1 cellular context compared by ENCODE assay signal in genomic region chr17:10127819-10128375, GRCh38.
TF ChIP-seq lines count a peak whose summit lies in the region.

No MANE protein-coding gene starts in this region.

TF ChIP-seq in WTC11, 78 proteins besides CTCF, POLR2A, EP300 and RAD21 (continued from another document):
- TF ChIP-seq, protein P1, sequence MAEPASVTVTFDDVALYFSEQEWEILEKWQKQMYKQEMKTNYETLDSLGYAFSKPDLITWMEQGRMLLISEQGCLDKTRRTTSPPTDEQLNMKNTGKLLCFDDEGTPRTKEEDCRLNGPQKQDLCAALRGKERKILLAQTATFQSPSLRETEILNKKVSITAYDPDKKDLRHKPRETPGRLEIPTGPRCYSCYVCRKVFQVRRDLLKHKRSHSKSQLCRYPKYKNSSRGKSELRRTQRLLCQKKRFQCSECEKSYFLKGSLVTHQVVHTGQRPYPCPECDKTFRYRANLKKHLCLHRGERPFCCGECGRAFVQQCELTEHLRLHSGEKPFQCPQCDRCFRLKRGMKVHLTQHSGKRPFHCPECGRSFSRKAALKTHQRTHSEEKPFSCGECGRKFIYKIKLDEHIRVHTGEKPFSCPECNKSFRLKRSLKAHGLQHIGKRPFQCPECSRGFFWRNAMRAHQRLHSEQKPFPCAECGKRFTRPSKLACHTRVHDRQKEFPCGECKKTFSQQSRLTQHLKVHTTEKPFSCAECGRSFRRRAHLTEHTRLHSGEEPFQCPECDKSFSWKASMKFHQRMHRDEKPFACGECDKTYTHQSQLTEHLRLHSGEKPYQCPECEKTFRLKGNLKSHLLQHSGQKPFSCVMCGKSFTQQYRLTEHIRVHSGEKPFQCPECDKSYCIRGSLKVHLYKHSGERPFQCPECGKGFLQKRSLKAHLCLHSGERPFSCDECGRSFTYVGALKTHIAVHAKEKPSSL (CRISPR knock-in tag; conservative IDR thresholded peaks at IDR 0.05): no peak
- TF ChIP-seq, protein P2, sequence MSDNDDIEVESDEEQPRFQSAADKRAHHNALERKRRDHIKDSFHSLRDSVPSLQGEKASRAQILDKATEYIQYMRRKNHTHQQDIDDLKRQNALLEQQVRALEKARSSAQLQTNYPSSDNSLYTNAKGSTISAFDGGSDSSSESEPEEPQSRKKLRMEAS (CRISPR knock-in tag; IDR thresholded peaks at IDR 0.05): no peak
- TF ChIP-seq, protein P3, sequence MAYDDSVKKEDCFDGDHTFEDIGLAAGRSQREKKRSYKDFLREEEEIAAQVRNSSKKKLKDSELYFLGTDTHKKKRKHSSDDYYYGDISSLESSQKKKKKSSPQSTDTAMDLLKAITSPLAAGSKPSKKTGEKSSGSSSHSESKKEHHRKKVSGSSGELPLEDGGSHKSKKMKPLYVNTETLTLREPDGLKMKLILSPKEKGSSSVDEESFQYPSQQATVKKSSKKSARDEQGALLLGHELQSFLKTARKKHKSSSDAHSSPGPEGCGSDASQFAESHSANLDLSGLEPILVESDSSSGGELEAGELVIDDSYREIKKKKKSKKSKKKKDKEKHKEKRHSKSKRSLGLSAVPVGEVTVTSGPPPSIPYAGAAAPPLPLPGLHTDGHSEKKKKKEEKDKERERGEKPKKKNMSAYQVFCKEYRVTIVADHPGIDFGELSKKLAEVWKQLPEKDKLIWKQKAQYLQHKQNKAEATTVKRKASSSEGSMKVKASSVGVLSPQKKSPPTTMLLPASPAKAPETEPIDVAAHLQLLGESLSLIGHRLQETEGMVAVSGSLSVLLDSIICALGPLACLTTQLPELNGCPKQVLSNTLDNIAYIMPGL (CRISPR knock-in tag; IDR thresholded peaks at IDR 0.05): no peak
- TF ChIP-seq NR2C2 (CRISPR knock-in tag; IDR thresholded peaks at IDR 0.05) (no peak), CREB1 (CRISPR knock-in tag; IDR thresholded peaks at IDR 0.05) (no peak), ZNF416 (CRISPR knock-in tag; IDR thresholded peaks at IDR 0.05) (no peak), ZNF671 (CRISPR knock-in tag; IDR thresholded peaks at IDR 0.05) (no peak), ETV6 (CRISPR knock-in tag; IDR thresholded peaks at IDR 0.05) (no peak), ZBTB43 (CRISPR knock-in tag; IDR thresholded peaks at IDR 0.05) (no peak)
